ENCODE assay signal across 8 cellular contexts in genomic region chr12:57764662-57765002, GRCh38. TPM values are rescaled to one million over a fixed set of nuclear protein-coding genes. Genes with fewer than 3 reads are reported as not detected.
A peak's percentile ranks its signal among the peaks of the same experiment; 100 is the strongest.
DNase-seq lines count a peak whose midpoint lies in the region; ATAC-seq and TF ChIP-seq lines count a peak whose summit lies in the region.

No MANE protein-coding gene starts in this region.

- no peaks in the 10 kb centered on the region for H3K27me3 ChIP-seq in RWPE2 (ENCODE audit: insufficient read depth, poor library complexity, severe bottlenecking)

- peak overlapping the region; percentile 63 for H3K27ac Mint-ChIP-seq in activated T-cell treated with anti-CD3 and anti-CD28 coated beads, Interleukin-2, amount 50 U/mL, for 24 hours
- no peak overlapping the region for H3K27ac Mint-ChIP-seq in glutamatergic neuron (ENCODE audit: unreplicated experiment)

- peaks cover 13% of the 10 kb centered on the region for H3K27me3 Mint-ChIP-seq in activated T-cell treated with anti-CD3 and anti-CD28 coated beads, Interleukin-2, amount 50 U/mL, for 24 hours
- H3K27me3 Mint-ChIP-seq in glutamatergic neuron (ENCODE audit: unreplicated experiment): peaks cover 19% of the 10 kb centered on the region

- peak overlapping the region; percentile 83 for H3K27ac ChIP-seq in RWPE2 (ENCODE audit: poor library complexity, severe bottlenecking)

- peak overlapping the region; percentile 55 for H3K4me3 ChIP-seq in RWPE2 (ENCODE audit: severe bottlenecking)

- DNase-seq in activated T-cell treated with anti-CD3 and anti-CD28 coated beads, Interleukin-2, amount 50 U/mL, for 24 hours: no peak
- no peak for DNase-seq in activated T-cell treated with anti-CD3 and anti-CD28 coated beads, Interleukin-2, amount 50 U/mL, for 1 hour
- DNase-seq in RWPE2 (ENCODE audit: low spot score) (no peak), glutamatergic neuron (no peak), NCI-H446 treated with DMSO at 0.1 percent for 48 hours (lab: John Stamatoyannopoulos, UW) (no peak), T1000 (lab: John Stamatoyannopoulos, UW) (no peak)
- peak; percentile 48 for DNase-seq in stimulated activated CD4-positive, alpha-beta T cell treated with anti-CD3 and anti-CD28 coated beads, Interleukin-4, amount 100 ng/mL, for 24 hours

- no peak for ATAC-seq in RWPE2 (ENCODE audit: low read depth)
- ATAC-seq in HG03039 (IDR thresholded peaks at IDR 0.05; ENCODE audit: unreplicated experiment): no peak

- no peaks in the 10 kb centered on the region for H3K9me3 ChIP-seq in RWPE2 (ENCODE audit: severe bottlenecking)

- H3K9me3 Mint-ChIP-seq in activated T-cell treated with anti-CD3 and anti-CD28 coated beads, Interleukin-2, amount 50 U/mL, for 24 hours: no peaks in the 10 kb centered on the region
- H3K9me3 Mint-ChIP-seq in glutamatergic neuron (ENCODE audit: unreplicated experiment): peaks cover 4% of the 10 kb centered on the region

- TF ChIP-seq CTCF in RWPE2 (IDR thresholded peaks at IDR 0.05; ENCODE audit: poor library complexity, severe bottlenecking): no peak
- no peak for TF ChIP-seq CTCF in glutamatergic neuron (IDR thresholded peaks at IDR 0.05; ENCODE audit: partially characterized antibody, unreplicated experiment)

- peak overlapping the region; percentile 91 for H3K4me3 Mint-ChIP-seq in activated T-cell treated with anti-CD3 and anti-CD28 coated beads, Interleukin-2, amount 50 U/mL, for 24 hours
- H3K4me3 Mint-ChIP-seq in glutamatergic neuron (ENCODE audit: unreplicated experiment): peak overlapping the region; percentile 46

- peaks cover 50% of the 10 kb centered on the region for H3K4me1 Mint-ChIP-seq in activated T-cell treated with anti-CD3 and anti-CD28 coated beads, Interleukin-2, amount 50 U/mL, for 24 hours (ENCODE audit: low read depth)
- peaks cover 5% of the 10 kb centered on the region for H3K4me1 Mint-ChIP-seq in glutamatergic neuron (ENCODE audit: low read depth, unreplicated experiment)

- H3K4me1 ChIP-seq in RWPE2 (ENCODE audit: insufficient read depth, poor library complexity, severe bottlenecking): peaks cover 4% of the 10 kb centered on the region

- H3K36me3 ChIP-seq in RWPE2 (ENCODE audit: low read depth): peaks cover 37% of the 10 kb centered on the region

- H3K36me3 Mint-ChIP-seq in activated T-cell treated with anti-CD3 and anti-CD28 coated beads, Interleukin-2, amount 50 U/mL, for 24 hours (ENCODE audit: low read depth): peaks cover 79% of the 10 kb centered on the region
- H3K36me3 Mint-ChIP-seq in glutamatergic neuron (ENCODE audit: unreplicated experiment): peaks cover 6% of the 10 kb centered on the region

RNA-seq across cellular contexts. Expression of gene CYP27B1, which starts 2.2 kb away (rescaled TPM):
- total RNA-seq in glutamatergic neuron (ENCODE audit: unreplicated experiment): 1.7 TPM

RNA-seq across cellular contexts. Expression of gene METTL1, which starts 7.3 kb away (rescaled TPM):
- 9.1 TPM for total RNA-seq in glutamatergic neuron (ENCODE audit: unreplicated experiment)

RNA-seq across cellular contexts. Expression of gene EEF1AKMT3, which starts 7.8 kb away (rescaled TPM):
- total RNA-seq in glutamatergic neuron (ENCODE audit: unreplicated experiment): 3.3 TPM

RNA-seq across cellular contexts. Expression of gene MARCHF9, which starts 9.7 kb away (rescaled TPM):
- total RNA-seq in glutamatergic neuron (ENCODE audit: unreplicated experiment): 26.7 TPM

RNA-seq across cellular contexts. Expression of gene CDK4, which starts 12.5 kb away (rescaled TPM):
- total RNA-seq in glutamatergic neuron (ENCODE audit: unreplicated experiment): 123 TPM
